Comparison of ENCODE assay signal across 14 cellular contexts in genomic region chr7:55192718-55193117, GRCh38.
A peak's percentile ranks its signal among the peaks of the same experiment; 100 is the strongest.
DNase-seq lines count a peak whose midpoint lies in the region; ATAC-seq and TF ChIP-seq lines count a peak whose summit lies in the region.
"Had no signal": no experiment of that assay in that cellular context is flagged by ENCODE, and none has a peak within 500 bp of the region (broad histone marks: within the 10 kb centered on the region; RNA-seq: fewer than 3 reads in every experiment).

No MANE protein-coding gene starts in this region.

- H3K9ac ChIP-seq in endodermal cell (ENCODE audit: extremely low read depth, low read length, poor library complexity, severe bottlenecking), result no peak overlapping the region

- TF ChIP-seq CTCF in endodermal cell (conservative IDR thresholded peaks at IDR 0.05), result no peak
- TF ChIP-seq CTCF in osteocyte (IDR thresholded peaks at IDR 0.05), result no peak
- TF ChIP-seq CTCF in progenitor cell of endocrine pancreas (IDR thresholded peaks at IDR 0.05; ENCODE audit: unreplicated experiment), result no peak

- H3K27ac ChIP-seq in endodermal cell (ENCODE audit: low read depth, low read length), result peak overlapping the region; percentile 62

- H3K9me3 Mint-ChIP-seq in endodermal cell (no peaks in the 10 kb centered on the region), osteocyte (ENCODE audit: unreplicated experiment) (no peaks in the 10 kb centered on the region), progenitor cell of endocrine pancreas (ENCODE audit: low read depth) (no peaks in the 10 kb centered on the region)
- peaks cover 0 to 4% (median 0%) of the 10 kb centered on the region in 9 donors for H3K9me3 Mint-ChIP-seq in naive thymus-derived CD8-positive, alpha-beta T cell

- H3K36me3 ChIP-seq in endodermal cell (ENCODE audit: control insufficient read depth, insufficient read depth, low read length), result no peaks in the 10 kb centered on the region

- DNase-seq in COR-L47 (lab: John Stamatoyannopoulos, UW), result peak; percentile 34
- peak; percentile 36 for DNase-seq in NCI-H748 (lab: John Stamatoyannopoulos, UW; ENCODE audit: unreplicated experiment)
- no peak for DNase-seq in endodermal cell
- no peak for DNase-seq in osteocyte (ENCODE audit: extremely low spot score, unreplicated experiment)
- DNase-seq in activated CD4-positive, CD25-positive, alpha-beta regulatory T cell treated with anti-CD3 and anti-CD28 coated beads, Interleukin-2, amount 50 U/mL, for 72 hours, result no peak
- no peak for DNase-seq in stimulated activated CD4-positive, alpha-beta T cell treated with anti-CD3 and anti-CD28 coated beads, Interleukin-4, amount 100 ng/mL, for 24 hours
- DNase-seq in progenitor cell of endocrine pancreas (ENCODE audit: low spot score, unreplicated experiment), result no peak
- no peak for DNase-seq in naive thymus-derived CD8-positive, alpha-beta T cell
- DNase-seq: DND-41, dorsolateral prefrontal cortex, kidney, NCI-H2029 treated with DMSO at 0.1 percent for 48 hours, SW 1271 had no signal

- H3K4me3 ChIP-seq in endodermal cell (ENCODE audit: low read length), result no peak overlapping the region
- H3K4me3 ChIP-seq: dorsolateral prefrontal cortex had no signal

- H3K27ac Mint-ChIP-seq in endodermal cell (no peak overlapping the region), osteocyte (ENCODE audit: unreplicated experiment) (peak overlapping the region; percentile 39), progenitor cell of endocrine pancreas (no peak overlapping the region)
- no peak overlapping the region for H3K27ac Mint-ChIP-seq in naive thymus-derived CD8-positive, alpha-beta T cell

- ATAC-seq in naive thymus-derived CD8-positive, alpha-beta T cell, result no peak
- ATAC-seq: HCT116 had no signal

- H3K4me1 Mint-ChIP-seq in endodermal cell, result peaks cover 23% of the 10 kb centered on the region
- H3K4me1 Mint-ChIP-seq in osteocyte (ENCODE audit: unreplicated experiment), result peaks cover 48% of the 10 kb centered on the region
- peaks cover 21% of the 10 kb centered on the region for H3K4me1 Mint-ChIP-seq in progenitor cell of endocrine pancreas (ENCODE audit: low read depth)
- H3K4me1 Mint-ChIP-seq in naive thymus-derived CD8-positive, alpha-beta T cell, result peaks cover 0 to 3% (median 0%) of the 10 kb centered on the region in 4 donors

- no peaks in the 10 kb centered on the region for H3K4me1 ChIP-seq in endodermal cell (ENCODE audit: control insufficient read depth, insufficient read depth, low read length)

- 63 to 80% methylated on average over 4 to 7 of the region's 7 CpGs for WGBS in endodermal cell (ENCODE audit: insufficient coverage in 1 of 2, insufficient read length in 1 of 2), 2 experiments

- no peaks in the 10 kb centered on the region for H3K27me3 ChIP-seq in endodermal cell (ENCODE audit: control insufficient read depth, insufficient read depth, low read length, poor library complexity, severe bottlenecking)
- H3K27me3 ChIP-seq: dorsolateral prefrontal cortex had no signal

- H3K27me3 Mint-ChIP-seq in endodermal cell (ENCODE audit: insufficient read depth) (no peaks in the 10 kb centered on the region), osteocyte (ENCODE audit: unreplicated experiment) (no peaks in the 10 kb centered on the region), progenitor cell of endocrine pancreas (no peaks in the 10 kb centered on the region)
- H3K27me3 Mint-ChIP-seq in naive thymus-derived CD8-positive, alpha-beta T cell, result peaks cover 0 to 38% (median 8%) of the 10 kb centered on the region in 5 donors

- H3K9me3 ChIP-seq in endodermal cell (ENCODE audit: control insufficient read depth, low read length), result no peaks in the 10 kb centered on the region

- H3K4me3 Mint-ChIP-seq in endodermal cell (no peak overlapping the region), osteocyte (ENCODE audit: unreplicated experiment) (no peak overlapping the region), progenitor cell of endocrine pancreas (ENCODE audit: low read depth) (no peak overlapping the region)
- no peak overlapping the region for H3K4me3 Mint-ChIP-seq in naive thymus-derived CD8-positive, alpha-beta T cell

- H3K36me3 Mint-ChIP-seq in endodermal cell (ENCODE audit: low read depth), result no peaks in the 10 kb centered on the region
- peaks cover 31% of the 10 kb centered on the region for H3K36me3 Mint-ChIP-seq in osteocyte (ENCODE audit: unreplicated experiment)
- peaks cover 9% of the 10 kb centered on the region for H3K36me3 Mint-ChIP-seq in progenitor cell of endocrine pancreas (ENCODE audit: insufficient read depth)
- no peaks in the 10 kb centered on the region for H3K36me3 Mint-ChIP-seq in naive thymus-derived CD8-positive, alpha-beta T cell

- POLR2A ChIA-PET in naive thymus-derived CD8-positive, alpha-beta T cell (lab: Charles Lee), result no interaction called here

Comparison
In these comparisons a context has a peak if more than half of its experiments do, and no peak if none do; other contexts are left out.
1. DNase-seq: peak in COR-L47 (single experiment) and NCI-H748 (single experiment); none in endodermal cell (single experiment), osteocyte (single experiment), activated CD4-positive, CD25-positive, alpha-beta regulatory T cell treated with anti-CD3 and anti-CD28 coated beads, Interleukin-2, amount 50 U/mL, for 72 hours (single experiment), stimulated activated CD4-positive, alpha-beta T cell treated with anti-CD3 and anti-CD28 coated beads, Interleukin-4, amount 100 ng/mL, for 24 hours (single experiment), progenitor cell of endocrine pancreas (single experiment) and naive thymus-derived CD8-positive, alpha-beta T cell (0 of 10).